1 cellular context compared by ENCODE assay signal in the genomic region with DNA sequence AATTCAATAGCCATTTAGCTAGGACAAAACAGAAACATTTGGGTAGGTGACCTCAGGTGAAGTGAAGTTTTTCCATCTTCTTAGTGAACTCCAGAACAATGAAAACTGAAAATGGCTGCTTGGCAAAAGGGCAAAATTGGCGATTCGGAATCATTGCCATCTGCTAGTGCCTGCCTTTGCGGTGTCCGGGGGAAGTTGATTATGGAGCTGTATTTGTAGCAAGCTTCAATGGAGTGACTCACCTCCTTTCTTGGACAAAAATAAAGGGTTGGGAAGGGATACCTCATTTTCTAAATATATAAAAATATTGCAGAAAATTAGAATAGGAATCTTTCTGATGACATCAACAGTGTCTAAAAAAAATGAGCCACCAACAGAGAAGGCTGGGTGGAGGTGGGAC.
TF ChIP-seq lines count a peak whose summit lies in the region.

No MANE protein-coding gene starts in this region.

TF ChIP-seq in IMR-90, 13 proteins besides CTCF, POLR2A, EP300 and RAD21 (continued from another document):
- TF ChIP-seq ELK1 (IDR thresholded peaks at IDR 0.05; ENCODE audit: borderline replicate concordance, low read depth, low read length) = no peak
- TF ChIP-seq NFE2L2 (IDR thresholded peaks at IDR 0.05; ENCODE audit: low read depth, low read length) = no peak
- no peak for TF ChIP-seq RFX5 (IDR thresholded peaks at IDR 0.05; ENCODE audit: low read depth, low read length)
